In the genomic region with DNA sequence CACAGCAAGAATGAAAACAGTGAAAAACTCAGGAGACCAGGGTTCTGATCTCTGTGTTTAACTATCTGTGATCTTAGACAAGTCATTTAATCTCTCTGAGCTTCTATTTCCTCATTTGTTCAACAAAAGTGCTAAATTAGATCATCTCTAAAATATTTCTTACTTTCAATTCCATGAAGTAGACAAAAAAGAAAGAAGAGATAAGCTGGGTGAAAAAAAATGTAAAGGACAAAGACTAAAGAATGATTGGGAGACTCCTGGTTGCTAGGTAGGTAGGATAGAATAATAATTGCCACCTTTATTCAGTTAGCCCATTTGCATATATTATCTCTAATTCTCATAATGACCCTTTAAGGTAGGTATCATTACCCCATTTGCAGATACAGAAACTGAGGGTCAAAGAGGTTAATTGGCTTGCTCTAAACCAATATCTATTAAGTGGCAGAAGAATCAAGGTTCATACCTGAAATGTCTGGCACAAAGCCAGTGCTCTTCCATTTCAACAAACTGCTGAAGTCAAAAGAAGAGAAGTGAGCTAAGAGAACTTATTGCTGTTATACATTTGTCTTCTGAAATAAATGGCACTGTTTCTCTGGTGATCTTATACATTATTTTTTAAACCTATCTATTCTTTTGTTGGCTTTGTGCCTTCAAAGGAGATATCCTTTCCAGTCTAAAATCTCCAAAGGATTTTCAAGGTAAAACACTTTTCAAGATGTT, we compare ENCODE assay signal across 20 cellular contexts.
DNase-seq lines count a peak whose midpoint lies in the region; FAIRE-seq and TF ChIP-seq lines count a peak whose summit lies in the region.
"Had no signal": no experiment of that assay in that cellular context is flagged by ENCODE, and none has a peak within 500 bp of the region (broad histone marks: within the 10 kb centered on the region; RNA-seq: fewer than 3 reads in every experiment).

No MANE protein-coding gene starts in this region.

- in situ Hi-C loops in transverse colon (cut with MboI; ENCODE audit: low pct_ligation_motif_present in 1 of 4, low pct_unique_long_range_greater_than_20kb in 1 of 4, low sequenced_read_pairs in 3 of 4): no loop called here

- H3K27me3 ChIP-seq in breast epithelium (no peaks in the 10 kb centered on the region), small intestine (ENCODE audit: control insufficient read depth in 2 of 2, insufficient read depth in 2 of 2, low read length in 2 of 2) (no peaks in the 10 kb centered on the region), transverse colon (no peaks in the 10 kb centered on the region)
- H3K27me3 ChIP-seq: upper lobe of left lung had no signal

- peaks cover 6% of the 10 kb centered on the region for H3K4me1 Mint-ChIP-seq in MCF 10A (ENCODE audit: insufficient read depth, unreplicated experiment)
- no peaks in the 10 kb centered on the region for H3K4me1 Mint-ChIP-seq in activated naive CD4-positive, alpha-beta T cell treated with anti-CD3 and anti-CD28 coated beads, Interleukin-2, amount 10 ng/mL, durations not matched to agents 7 days and 5 days
- H3K4me1 Mint-ChIP-seq: CD4-positive, CD25-positive, alpha-beta regulatory T cell; naive B cell had no signal

- peak; percentile 4 for DNase-seq in MCF 10A (ENCODE audit: unreplicated experiment)
- no peak for DNase-seq in breast epithelium (ENCODE audit: low spot score in 2 of 2)
- peak; percentile 31 for DNase-seq in NCI-H1436 (lab: John Stamatoyannopoulos, UW)
- DNase-seq in NCI-H748 (lab: John Stamatoyannopoulos, UW; ENCODE audit: unreplicated experiment): peak; percentile 92
- DNase-seq in small intestine: peak; percentile 2
- no peak for DNase-seq in activated naive CD4-positive, alpha-beta T cell treated with anti-CD3 and anti-CD28 coated beads, Interleukin-2, amount 10 ng/mL, durations not matched to agents 7 days and 5 days
- DNase-seq in transverse colon: no peak
- no peak for DNase-seq in GM12892 (ENCODE audit: insufficient read length)
- DNase-seq: activated CD8-positive, alpha-beta T cell treated with anti-CD3 and anti-CD28 coated beads for 36 hours; activated naive CD4-positive, alpha-beta T cell treated with anti-CD3 and anti-CD28 coated beads, Interleukin-2, amount 50 U/mL, for 16 hours; activated T-cell treated with anti-CD3 and anti-CD28 coated beads, Interleukin-2, amount 50 U/mL, for 24 hours; CD4-positive, CD25-positive, alpha-beta regulatory T cell; hippocampal formation; naive B cell; stimulated activated naive CD8-positive, alpha-beta T cell treated with anti-CD3 and anti-CD28 coated beads, Interleukin-15, Interleukin-2, amounts not matched to agents 100 U/mL and 50 U/mL, for 24 hours; upper lobe of left lung had no signal

- POLR2A ChIA-PET in MCF 10A (lab: Yijun Ruan, JAX): interaction anchor here (1.3 kb wide), 1 partner anchor 295 kb away, joined by 3 read pairs; no protein-coding TSS in a partner anchor

- no peak overlapping the region for H3K4me3 Mint-ChIP-seq in MCF 10A (ENCODE audit: unreplicated experiment)
- H3K4me3 Mint-ChIP-seq in activated naive CD4-positive, alpha-beta T cell treated with anti-CD3 and anti-CD28 coated beads, Interleukin-2, amount 10 ng/mL, durations not matched to agents 7 days and 5 days: no peak overlapping the region
- H3K4me3 Mint-ChIP-seq: activated CD8-positive, alpha-beta T cell treated with anti-CD3 and anti-CD28 coated beads for 36 hours; activated T-cell treated with anti-CD3 and anti-CD28 coated beads, Interleukin-2, amount 50 U/mL, for 24 hours; CD4-positive, CD25-positive, alpha-beta regulatory T cell had no signal

- H3K4me1 ChIP-seq in breast epithelium: no peaks in the 10 kb centered on the region
- no peaks in the 10 kb centered on the region for H3K4me1 ChIP-seq in small intestine (ENCODE audit: control insufficient read depth in 2 of 2, insufficient read depth in 1 of 2, low read depth in 1 of 2, low read length in 1 of 2)
- no peaks in the 10 kb centered on the region for H3K4me1 ChIP-seq in transverse colon
- H3K4me1 ChIP-seq: upper lobe of left lung had no signal

- H3K9me3 ChIP-seq in breast epithelium (peaks cover 0 to 12% of the 10 kb centered on the region in 2 donors), small intestine (ENCODE audit: control insufficient read depth, low read depth) (no peaks in the 10 kb centered on the region), transverse colon (peaks cover 0 to 7% of the 10 kb centered on the region in 2 donors)

- H3K9me3 Mint-ChIP-seq in MCF 10A (ENCODE audit: unreplicated experiment): no peaks in the 10 kb centered on the region
- H3K9me3 Mint-ChIP-seq in activated naive CD4-positive, alpha-beta T cell treated with anti-CD3 and anti-CD28 coated beads, Interleukin-2, amount 10 ng/mL, durations not matched to agents 7 days and 5 days: peaks cover 11% of the 10 kb centered on the region

- CTCF ChIA-PET in MCF 10A (lab: Yijun Ruan, JAX): interaction anchor here (0.7 kb wide), 1 partner anchor 186 kb away, joined by 3 read pairs; no protein-coding TSS in a partner anchor
- CTCF ChIA-PET in activated naive CD4-positive, alpha-beta T cell treated with anti-CD3 and anti-CD28 coated beads, Interleukin-2, amount 10 ng/mL, durations not matched to agents 7 days and 5 days (lab: Charles Lee): interaction anchor here (0.7 kb wide), 1 partner anchor 37 kb away, joined by 3 read pairs; no protein-coding TSS in a partner anchor

- no peaks in the 10 kb centered on the region for H3K27me3 Mint-ChIP-seq in MCF 10A (ENCODE audit: insufficient read depth, unreplicated experiment)
- H3K27me3 Mint-ChIP-seq in activated naive CD4-positive, alpha-beta T cell treated with anti-CD3 and anti-CD28 coated beads, Interleukin-2, amount 10 ng/mL, durations not matched to agents 7 days and 5 days: no peaks in the 10 kb centered on the region
- H3K27me3 Mint-ChIP-seq: activated CD8-positive, alpha-beta T cell treated with anti-CD3 and anti-CD28 coated beads for 36 hours; activated T-cell treated with anti-CD3 and anti-CD28 coated beads, Interleukin-2, amount 50 U/mL, for 24 hours; CD4-positive, CD25-positive, alpha-beta regulatory T cell; naive B cell had no signal

- no peak for FAIRE-seq in small intestine (lab: Jason Lieb, UNC)
- no peak for FAIRE-seq in GM12892 (lab: Jason Lieb, UNC)
- FAIRE-seq: colon, keratinocyte had no signal

- intact Hi-C loops in MCF 10A (cut with micrococcal nuclease): no loop called here
- intact Hi-C loops in breast epithelium (cut with DNase I; ENCODE audit: low total_unique reads): no loop called here
- intact Hi-C loops in transverse colon (cut with DNase I; ENCODE audit: low total_unique reads): no loop called here

- H3K27ac ChIP-seq in breast epithelium: no peak overlapping the region
- H3K27ac ChIP-seq in small intestine (ENCODE audit: low read depth in 1 of 2, low read length in 1 of 2): no peak overlapping the region
- no peak overlapping the region for H3K27ac ChIP-seq in transverse colon
- H3K27ac ChIP-seq: KMS-11, upper lobe of left lung, VCaP had no signal

- H3K27ac Mint-ChIP-seq in MCF 10A (ENCODE audit: low read depth, unreplicated experiment): no peak overlapping the region
- H3K27ac Mint-ChIP-seq in activated naive CD4-positive, alpha-beta T cell treated with anti-CD3 and anti-CD28 coated beads, Interleukin-2, amount 10 ng/mL, durations not matched to agents 7 days and 5 days: no peak overlapping the region
- H3K27ac Mint-ChIP-seq: activated CD8-positive, alpha-beta T cell treated with anti-CD3 and anti-CD28 coated beads for 36 hours; activated T-cell treated with anti-CD3 and anti-CD28 coated beads, Interleukin-2, amount 50 U/mL, for 24 hours; CD4-positive, CD25-positive, alpha-beta regulatory T cell had no signal

- TF ChIP-seq POLR2A in breast epithelium (IDR thresholded peaks at IDR 0.05) (no peak), transverse colon (IDR thresholded peaks at IDR 0.05) (no peak), GM12892 (IDR thresholded peaks at IDR 0.05; ENCODE audit: low read depth, low read length) (no peak)

- H3K36me3 ChIP-seq in breast epithelium: no peaks in the 10 kb centered on the region
- no peaks in the 10 kb centered on the region for H3K36me3 ChIP-seq in small intestine (ENCODE audit: control insufficient read depth in 2 of 2, insufficient read depth in 2 of 2, low read length in 2 of 2)
- H3K36me3 ChIP-seq in transverse colon: no peaks in the 10 kb centered on the region
- H3K36me3 ChIP-seq: upper lobe of left lung had no signal

- H3K36me3 Mint-ChIP-seq in MCF 10A (ENCODE audit: insufficient read depth, unreplicated experiment): no peaks in the 10 kb centered on the region
- H3K36me3 Mint-ChIP-seq in activated naive CD4-positive, alpha-beta T cell treated with anti-CD3 and anti-CD28 coated beads, Interleukin-2, amount 10 ng/mL, durations not matched to agents 7 days and 5 days: peaks cover 1% of the 10 kb centered on the region

- no TSS peak for BruUV-seq in MCF 10A (replicated peaks; lab: Mats Ljungman, UMichigan)

- TF ChIP-seq CTCF in MCF 10A (IDR thresholded peaks at IDR 0.05; ENCODE audit: unreplicated experiment) (no peak), breast epithelium (IDR thresholded peaks at IDR 0.05) (no peak), transverse colon (IDR thresholded peaks at IDR 0.05) (no peak)

- TF ChIP-seq EP300 in transverse colon (IDR thresholded peaks at IDR 0.05; ENCODE audit: low read depth): no peak

- H3K4me3 ChIP-seq in breast epithelium (no peak overlapping the region), small intestine (ENCODE audit: low read depth in 1 of 2, low read length in 2 of 2) (no peak overlapping the region), transverse colon (no peak overlapping the region)
- H3K4me3 ChIP-seq: upper lobe of left lung had no signal

Comparison
In these comparisons a context has a peak if more than half of its experiments do, and no peak if none do; other contexts are left out.
1. DNase-seq: peak in MCF 10A (single experiment), NCI-H1436 (single experiment), NCI-H748 (single experiment) and small intestine (single experiment); none in breast epithelium (0 of 2), activated naive CD4-positive, alpha-beta T cell treated with anti-CD3 and anti-CD28 coated beads, Interleukin-2, amount 10 ng/mL, durations not matched to agents 7 days and 5 days (single experiment), transverse colon (single experiment) and GM12892 (single experiment).